In the genomic region with DNA sequence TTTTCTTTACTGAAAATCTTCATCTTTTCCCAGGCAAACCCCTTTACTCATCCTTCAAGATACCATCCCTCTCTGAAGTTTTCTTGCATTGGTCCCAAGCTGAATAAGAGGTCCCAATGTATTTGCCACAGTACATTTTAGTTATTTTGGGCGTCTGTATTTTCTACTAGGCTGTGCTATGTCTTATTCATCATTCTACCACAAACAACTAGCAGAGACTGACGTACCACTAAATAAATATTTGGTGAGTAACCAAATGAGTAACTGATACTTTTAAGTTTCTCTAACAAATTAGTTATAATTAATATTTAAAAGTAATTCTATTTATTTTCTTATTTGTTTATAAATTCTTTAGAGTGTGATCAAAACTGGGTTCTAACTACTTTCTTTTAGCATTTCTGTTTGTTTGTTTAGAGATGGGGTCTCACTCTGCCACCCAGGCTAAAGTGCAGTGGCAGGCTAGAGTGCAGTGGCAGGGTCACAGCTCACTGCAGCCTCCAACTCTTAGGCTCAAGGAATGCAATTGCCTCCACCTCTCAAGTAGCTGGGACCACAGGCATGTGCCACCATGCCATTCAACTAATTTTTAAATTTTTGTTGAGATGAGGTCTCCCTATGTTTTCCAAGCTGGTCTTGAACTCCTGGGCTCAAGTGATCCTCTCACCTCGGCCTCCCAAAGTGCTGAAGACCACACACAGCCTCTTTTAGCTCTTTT, we compare ENCODE assay signal across 25 cellular contexts. TPM values are rescaled to one million over a fixed set of nuclear protein-coding genes. Genes with fewer than 3 reads are reported as not detected.
DNase-seq lines count a peak whose midpoint lies in the region; ATAC-seq and TF ChIP-seq lines count a peak whose summit lies in the region.
"Had no signal": no experiment of that assay in that cellular context is flagged by ENCODE, and none has a peak within 500 bp of the region (broad histone marks: within the 10 kb centered on the region; RNA-seq: fewer than 3 reads in every experiment).

No MANE protein-coding gene starts in this region.

- H3K27me3 ChIP-seq in mesenchymal stem cell (ENCODE audit: control insufficient read depth in 1 of 2, insufficient read depth in 1 of 2, low read length in 2 of 2) (no peaks in the 10 kb centered on the region), gastroesophageal sphincter (no peaks in the 10 kb centered on the region)
- H3K27me3 ChIP-seq: BLaER1 treated with 17β-estradiol and CSF1 and Interleukin-3, amounts not matched to agents 10 nM and 100 nM had no signal

- no peak overlapping the region for H2BK12ac ChIP-seq in mesenchymal stem cell (ENCODE audit: low read length in 2 of 2)

- no peak overlapping the region for H3K23ac ChIP-seq in mesenchymal stem cell (ENCODE audit: low read length in 2 of 2)

- H3K4ac ChIP-seq in mesenchymal stem cell (ENCODE audit: low read depth in 1 of 2, low read length in 2 of 2), result no peak overlapping the region

- H3K36me3 ChIP-seq in mesenchymal stem cell (ENCODE audit: control insufficient read depth in 1 of 2, insufficient read depth in 2 of 2, low read depth in 1 of 2, low read length in 2 of 2), result peaks cover 6 to 41% of the 10 kb centered on the region in 2 experiments
- peaks cover 0 to 81% of the 10 kb centered on the region in 2 donors for H3K36me3 ChIP-seq in gastroesophageal sphincter

- H3K9me3 ChIP-seq in mesenchymal stem cell (ENCODE audit: control insufficient read depth, low read length) (no peaks in the 10 kb centered on the region), gastroesophageal sphincter (no peaks in the 10 kb centered on the region)
- H3K9me3 ChIP-seq: BLaER1 treated with 17β-estradiol and CSF1 and Interleukin-3, amounts not matched to agents 10 nM and 100 nM had no signal

- H3K18ac ChIP-seq in mesenchymal stem cell (ENCODE audit: low read depth in 1 of 2, low read length in 2 of 2), result no peak overlapping the region

- H2BK15ac ChIP-seq in mesenchymal stem cell (ENCODE audit: low read depth, poor library complexity, severe bottlenecking), result no peak overlapping the region

- H3K4me3 ChIP-seq in mesenchymal stem cell (ENCODE audit: insufficient read depth in 1 of 2, low read depth in 1 of 2, low read length in 2 of 2) (no peak overlapping the region), gastroesophageal sphincter (no peak overlapping the region)
- H3K4me3 ChIP-seq: BLaER1 treated with 17β-estradiol and CSF1 and Interleukin-3, amounts not matched to agents 10 nM and 100 nM; GM23248 had no signal

- H3K36me3 Mint-ChIP-seq in activated CD4-positive, alpha-beta T cell treated with anti-CD3 and anti-CD28 coated beads, Interleukin-2, amount 10 ng/mL, durations not matched to agents 7 days and 5 days (ENCODE audit: low read depth), result peaks cover 34% of the 10 kb centered on the region

- H3K27me3 Mint-ChIP-seq in activated CD4-positive, alpha-beta T cell treated with anti-CD3 and anti-CD28 coated beads, Interleukin-2, amount 10 ng/mL, durations not matched to agents 7 days and 5 days, result no peaks in the 10 kb centered on the region
- H3K27me3 Mint-ChIP-seq: CD4-positive, alpha-beta T cell; IgD-negative memory B cell had no signal

- no peak overlapping the region for H2AFZ ChIP-seq in mesenchymal stem cell (ENCODE audit: low read depth, low read length)
- H2AFZ ChIP-seq: GM23248 had no signal

- TF ChIP-seq CTCF in gastroesophageal sphincter (IDR thresholded peaks at IDR 0.05), result no peak

- WGBS in mesenchymal stem cell, result 100% methylated on average over 1 of the region's 3 CpGs
- 95 to 97% methylated on average over 3 of the region's 3 CpGs for WGBS in gastroesophageal sphincter (ENCODE audit: low coverage in 1 of 2), 2 donors

- no peak for TF ChIP-seq POLR2A in gastroesophageal sphincter (IDR thresholded peaks at IDR 0.05)

- peaks cover 2% of the 10 kb centered on the region for H3K4me1 Mint-ChIP-seq in activated CD4-positive, alpha-beta T cell treated with anti-CD3 and anti-CD28 coated beads, Interleukin-2, amount 10 ng/mL, durations not matched to agents 7 days and 5 days
- H3K4me1 Mint-ChIP-seq: IgD-negative memory B cell had no signal

- peaks cover 4% of the 10 kb centered on the region for H3K79me1 ChIP-seq in mesenchymal stem cell (replicated peaks; ENCODE audit: low read length, poor library complexity, severe bottlenecking)

- no peaks in the 10 kb centered on the region for H3K9me3 Mint-ChIP-seq in activated CD4-positive, alpha-beta T cell treated with anti-CD3 and anti-CD28 coated beads, Interleukin-2, amount 10 ng/mL, durations not matched to agents 7 days and 5 days
- H3K9me3 Mint-ChIP-seq: CD4-positive, alpha-beta T cell; IgD-negative memory B cell had no signal

- no peak overlapping the region for H3K14ac ChIP-seq in mesenchymal stem cell (ENCODE audit: low read length in 2 of 2)

- DNase-seq in EL (peak; percentile 53), M059J (ENCODE audit: low read depth) (peak; percentile 50), astrocyte of the hippocampus (ENCODE audit: low read depth, low spot score) (peak; percentile 18), mesenchymal stem cell (peak; percentile 25), AG20443 (ENCODE audit: low spot score) (no peak), GF-D8 (lab: John Stamatoyannopoulos, UW) (no peak)
- no peak for DNase-seq in activated CD4-positive, alpha-beta T cell treated with anti-CD3 and anti-CD28 coated beads, Interleukin-2, amount 10 ng/mL, durations not matched to agents 7 days and 5 days
- DNase-seq: AML-193; CD4-positive, alpha-beta T cell; GDM1; GM23248; H7; NCI-H1092; NCI-H1417 treated with DMSO at 0.1 percent for 48 hours; NCI-H1694 treated with DMSO at 0.1 percent for 48 hours; NCI-H2081 treated with DMSO at 0.1 percent for 48 hours; NCI-H2171 treated with DMSO at 0.1 percent for 48 hours; NCI-H524; NCI-H774; T-helper 1 cell had no signal

- no peak overlapping the region for H3K4me2 ChIP-seq in mesenchymal stem cell (ENCODE audit: low read length, poor library complexity, severe bottlenecking)
- H3K4me2 ChIP-seq: BLaER1 treated with 17β-estradiol and CSF1 and Interleukin-3, amounts not matched to agents 10 nM and 100 nM; KMS-11 had no signal

- H3K4me1 ChIP-seq in mesenchymal stem cell (ENCODE audit: control insufficient read depth, insufficient read depth, low read depth, low read length) (peaks cover 3% of the 10 kb centered on the region), gastroesophageal sphincter (no peaks in the 10 kb centered on the region)
- H3K4me1 ChIP-seq: BLaER1 treated with 17β-estradiol and CSF1 and Interleukin-3, amounts not matched to agents 10 nM and 100 nM had no signal

- H2BK5ac ChIP-seq in mesenchymal stem cell (ENCODE audit: low read depth, low read length, poor library complexity, severe bottlenecking), result no peak overlapping the region

- no peak overlapping the region for H2AK5ac ChIP-seq in mesenchymal stem cell (ENCODE audit: low read length, severe bottlenecking)

- POLR2A ChIA-PET in activated CD4-positive, alpha-beta T cell treated with anti-CD3 and anti-CD28 coated beads, Interleukin-2, amount 10 ng/mL, durations not matched to agents 7 days and 5 days (lab: Charles Lee), result no interaction called here

- H3K4me3 Mint-ChIP-seq in activated CD4-positive, alpha-beta T cell treated with anti-CD3 and anti-CD28 coated beads, Interleukin-2, amount 10 ng/mL, durations not matched to agents 7 days and 5 days, result no peak overlapping the region
- H3K4me3 Mint-ChIP-seq: CD4-positive, alpha-beta T cell; IgD-negative memory B cell had no signal

- CTCF ChIA-PET in activated CD4-positive, alpha-beta T cell treated with anti-CD3 and anti-CD28 coated beads, Interleukin-2, amount 10 ng/mL, durations not matched to agents 7 days and 5 days (lab: Charles Lee), result interaction anchor here (1.1 to 1.2 kb wide), 2 partner anchors 17 to 27 kb away, joined by 4 to 5 read pairs; no protein-coding TSS in a partner anchor

- H4K8ac ChIP-seq in mesenchymal stem cell (ENCODE audit: low read length), result no peak overlapping the region

- H4K91ac ChIP-seq in mesenchymal stem cell (ENCODE audit: low read length), result no peak overlapping the region

- H3K27ac Mint-ChIP-seq in activated CD4-positive, alpha-beta T cell treated with anti-CD3 and anti-CD28 coated beads, Interleukin-2, amount 10 ng/mL, durations not matched to agents 7 days and 5 days, result no peak overlapping the region
- H3K27ac Mint-ChIP-seq: CD4-positive, alpha-beta T cell; IgD-negative memory B cell had no signal

- H2BK120ac ChIP-seq in mesenchymal stem cell (ENCODE audit: low read depth, low read length), result no peak overlapping the region

- H3K27ac ChIP-seq in mesenchymal stem cell (ENCODE audit: low read length, poor library complexity, severe bottlenecking) (no peak overlapping the region), gastroesophageal sphincter (no peak overlapping the region)
- H3K27ac ChIP-seq: BLaER1 treated with 17β-estradiol and CSF1 and Interleukin-3, amounts not matched to agents 10 nM and 100 nM; GM23248; KMS-11 had no signal

- H3K9ac ChIP-seq in mesenchymal stem cell (ENCODE audit: low read length), result no peak overlapping the region
- H3K9ac ChIP-seq: BLaER1 treated with 17β-estradiol and CSF1 and Interleukin-3, amounts not matched to agents 10 nM and 100 nM; GM23248; KMS-11 had no signal

- ATAC-seq in gastroesophageal sphincter, result no peak
- ATAC-seq: Right ventricle myocardium inferior had no signal

- no peak for TF ChIP-seq EP300 in gastroesophageal sphincter (IDR thresholded peaks at IDR 0.05)

RNA-seq across cellular contexts. Expression of a gene that starts 33.1 kb away (rescaled TPM):
- 34.0 and 48.1 TPM in 2 replicates for total RNA-seq in M059J (2014; rRNA removed; shearing (Covaris generic))
- 5.7 TPM for polyA plus RNA-seq in mesenchymal stem cell (2013, experiment 1 of 2)
- polyA plus RNA-seq in mesenchymal stem cell (2013, experiment 2 of 2), result 6.3 TPM
- total RNA-seq in activated CD4-positive, alpha-beta T cell treated with anti-CD3 and anti-CD28 coated beads, Interleukin-2, amount 10 ng/mL, durations not matched to agents 7 days and 5 days, result 10 to 100 TPM; 25.4 to 26.6 TPM
- 10 to 100 TPM in 1 of 4 donors, 1 to 10 TPM in 3; 6.7 to 10.3 (median 7.1) TPM for total RNA-seq in gastroesophageal sphincter

Comparison
In these comparisons a context has a peak if more than half of its experiments do, and no peak if none do; other contexts are left out.
1. DNase-seq: peak in EL (single experiment), M059J (single experiment), astrocyte of the hippocampus (single experiment) and mesenchymal stem cell (single experiment); none in activated CD4-positive, alpha-beta T cell treated with anti-CD3 and anti-CD28 coated beads, Interleukin-2, amount 10 ng/mL, durations not matched to agents 7 days and 5 days (single experiment), AG20443 (single experiment) and GF-D8 (single experiment).